8 cellular contexts compared by ENCODE assay signal in the genomic region with DNA sequence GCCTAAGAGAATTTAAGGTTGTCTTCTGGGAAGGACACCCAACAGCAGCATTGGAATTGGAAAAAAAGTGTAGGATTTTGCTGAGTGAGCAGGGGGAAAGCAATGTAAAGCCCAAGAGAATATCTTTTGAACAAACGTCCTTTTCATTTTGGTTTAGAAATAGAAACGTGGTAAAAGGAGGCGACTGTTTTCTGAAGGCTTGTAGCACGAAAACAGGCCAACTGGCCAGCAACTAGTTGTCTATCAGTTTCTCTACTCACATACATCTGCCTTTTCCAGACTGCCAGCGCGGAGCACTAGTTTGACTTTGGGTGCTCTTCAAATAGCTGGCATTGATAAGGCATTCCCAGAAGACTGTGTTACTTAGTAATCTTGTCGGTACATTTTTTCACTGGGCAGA. TPM values are rescaled to one million over a fixed set of nuclear protein-coding genes. Genes with fewer than 3 reads are reported as not detected.
DNase-seq lines count a peak whose midpoint lies in the region; ATAC-seq and TF ChIP-seq lines count a peak whose summit lies in the region.

No MANE protein-coding gene starts in this region.

- no peak for TF ChIP-seq CTCF in chondrocyte (IDR thresholded peaks at IDR 0.05)
- no peak for TF ChIP-seq CTCF in uterus (IDR thresholded peaks at IDR 0.05)

- H3K27ac ChIP-seq in uterus: peak overlapping the region; percentile 93 to 95

- intact Hi-C loops in uterus (cut with DNase I; ENCODE audit: low total_unique reads): loop anchor here (10.0 kb wide), 1 partner anchor 133 kb away; no protein-coding TSS in a partner anchor

- peaks cover 16% of the 10 kb centered on the region for H3K36me3 Mint-ChIP-seq in activated naive CD4-positive, alpha-beta T cell treated with anti-CD3 and anti-CD28 coated beads, Interleukin-2, amount 50 U/mL, for 24 hours
- no peaks in the 10 kb centered on the region for H3K36me3 Mint-ChIP-seq in chondrocyte (ENCODE audit: low read depth)

- no peak for DNase-seq in activated naive CD4-positive, alpha-beta T cell treated with anti-CD3 and anti-CD28 coated beads, Interleukin-2, amount 50 U/mL, for 16 hours
- DNase-seq in chondrocyte (ENCODE audit: low spot score) (no peak), midbrain (lab: John Stamatoyannopoulos, UW) (peak; percentile 34), uterus (no peak), NCI-H2081 treated with DMSO at 0.1 percent for 48 hours (lab: John Stamatoyannopoulos, UW) (no peak), OCI-M2 (lab: John Stamatoyannopoulos, UW; ENCODE audit: unreplicated experiment) (no peak)

- no peaks in the 10 kb centered on the region for H3K9me3 ChIP-seq in uterus

- H3K36me3 ChIP-seq in uterus: no peaks in the 10 kb centered on the region

- no peaks in the 10 kb centered on the region for H3K27me3 Mint-ChIP-seq in activated naive CD4-positive, alpha-beta T cell treated with anti-CD3 and anti-CD28 coated beads, Interleukin-2, amount 50 U/mL, for 24 hours
- no peaks in the 10 kb centered on the region for H3K27me3 Mint-ChIP-seq in chondrocyte (ENCODE audit: low read depth)

- no peak for TF ChIP-seq POLR2A in uterus (IDR thresholded peaks at IDR 0.05)

- no peaks in the 10 kb centered on the region for H3K27me3 ChIP-seq in uterus

- peaks cover 69% of the 10 kb centered on the region for H3K4me1 Mint-ChIP-seq in activated naive CD4-positive, alpha-beta T cell treated with anti-CD3 and anti-CD28 coated beads, Interleukin-2, amount 50 U/mL, for 24 hours
- peaks cover 24% of the 10 kb centered on the region for H3K4me1 Mint-ChIP-seq in chondrocyte (ENCODE audit: low read depth)

- peaks cover 0 to 4% of the 10 kb centered on the region in 2 donors for H3K4me1 ChIP-seq in uterus

- ATAC-seq in GM18511 (IDR thresholded peaks at IDR 0.05; ENCODE audit: unreplicated experiment): no peak

- H3K4me3 Mint-ChIP-seq in activated naive CD4-positive, alpha-beta T cell treated with anti-CD3 and anti-CD28 coated beads, Interleukin-2, amount 50 U/mL, for 24 hours: peak overlapping the region; percentile 94
- H3K4me3 Mint-ChIP-seq in chondrocyte (ENCODE audit: unreplicated experiment): peak overlapping the region; percentile 47

- H3K9me3 Mint-ChIP-seq in activated naive CD4-positive, alpha-beta T cell treated with anti-CD3 and anti-CD28 coated beads, Interleukin-2, amount 50 U/mL, for 24 hours: no peaks in the 10 kb centered on the region
- H3K9me3 Mint-ChIP-seq in chondrocyte (ENCODE audit: low read depth): no peaks in the 10 kb centered on the region

- H3K4me3 ChIP-seq in uterus: peak overlapping the region; percentile 80 to 94

- H3K27ac Mint-ChIP-seq in activated naive CD4-positive, alpha-beta T cell treated with anti-CD3 and anti-CD28 coated beads, Interleukin-2, amount 50 U/mL, for 24 hours: peak overlapping the region; percentile 80
- H3K27ac Mint-ChIP-seq in chondrocyte (ENCODE audit: unreplicated experiment): no peak overlapping the region

RNA-seq across cellular contexts. Expression of gene LRRC8C, which starts 1.2 kb away (rescaled TPM):
- total RNA-seq in chondrocyte: 2.3 to 2.6 TPM (median 2.3 TPM) in 3 replicates
- 10 to 100 TPM; 10.9 to 23.8 (median 19.8) TPM for total RNA-seq in uterus
